ENCODE assay signal across 8 cellular contexts in the genomic region with DNA sequence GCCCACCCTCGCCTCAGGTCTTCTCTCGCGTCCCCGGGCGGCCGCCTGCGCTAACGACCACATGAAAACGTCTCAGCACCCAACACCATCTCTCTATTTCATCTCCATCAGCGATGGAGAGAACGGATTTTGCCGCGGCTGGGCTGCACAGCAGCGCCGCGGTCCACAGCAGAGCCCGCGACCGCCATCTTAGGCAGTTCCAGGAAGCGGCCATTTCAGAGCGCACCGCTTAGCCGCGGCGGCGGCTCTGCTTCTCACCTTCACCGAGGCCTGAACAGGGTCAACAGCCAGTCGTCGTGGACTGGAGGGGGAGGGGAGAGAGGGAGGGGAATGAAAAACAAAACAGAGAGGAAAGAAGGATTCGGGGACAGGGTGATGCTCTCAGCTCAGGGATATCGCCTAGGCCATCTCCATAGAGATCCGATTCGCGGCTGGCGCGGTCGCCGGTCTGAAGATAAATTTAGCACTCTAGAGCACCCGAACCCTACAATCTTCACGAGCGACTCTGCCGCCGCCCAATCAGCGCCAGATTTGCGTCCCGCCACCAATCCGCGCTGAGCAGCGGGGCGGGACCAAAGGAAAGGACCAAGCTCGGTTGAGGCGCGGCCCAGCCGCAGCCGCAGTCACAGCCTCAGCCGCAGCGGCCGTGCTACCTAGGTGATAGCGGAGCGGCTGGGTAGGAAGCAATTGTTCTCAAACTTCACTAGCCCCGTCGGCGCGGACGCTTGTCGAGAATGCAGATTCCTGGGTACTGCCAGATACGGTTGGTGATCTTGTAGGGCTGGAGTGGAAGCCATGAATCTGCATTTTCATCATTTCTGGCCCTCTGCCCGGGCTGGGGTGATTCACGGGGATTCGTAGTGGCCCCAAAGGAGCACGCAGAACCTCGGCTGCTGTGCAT. TPM values are rescaled to one million over a fixed set of nuclear protein-coding genes. Genes with fewer than 3 reads are reported as not detected.
DNase-seq lines count a peak whose midpoint lies in the region; ATAC-seq and TF ChIP-seq lines count a peak whose summit lies in the region.

A gene (minus strand): TSS at position 450 of the 901 bp plus-strand sequence. CDS start 3,108 bp downstream, outside the sequence.

- H3K4me3 Mint-ChIP-seq in activated T-helper 2 cell treated with anti-CD3 and anti-CD28 coated beads, Interferon-gamma antibody, Interleukin-2, Interleukin-4, amounts not matched to agents 10 μg/mL and 5 μg/mL and 100 μg/mL, durations not matched to agents 14 hours and 24 hours and 36 hours (ENCODE audit: low read depth), result peak within 1 kb of the TSS; percentile 100
- peak within 1 kb of the TSS; percentile 99 for H3K4me3 Mint-ChIP-seq in natural killer cell

- H3K4me1 ChIP-seq in RWPE2 (ENCODE audit: insufficient read depth, poor library complexity, severe bottlenecking), result peaks cover 16% of the 10 kb centered on the region

- DNase-seq in EL (peak; percentile 98), H4 (ENCODE audit: low spot score) (peak; percentile 99), LoVo (ENCODE audit: low spot score) (peak; percentile 97), RWPE2 (ENCODE audit: low spot score) (peak; percentile 93), fibroblast of mammary gland (ENCODE audit: low read depth) (peak; percentile 96), natural killer cell (peak; percentile 97)
- peak; percentile 96 for DNase-seq in activated T-helper 2 cell treated with anti-CD3 and anti-CD28 coated beads, Interferon-gamma antibody, Interleukin-2, Interleukin-4, amounts not matched to agents 10 μg/mL and 5 μg/mL and 100 μg/mL, durations not matched to agents 14 hours and 24 hours and 36 hours (ENCODE audit: low spot score)
- DNase-seq in stimulated activated naive CD4-positive, alpha-beta T cell treated with Interleukin-2 at 50 U/mL for 16 hours (lab: John Stamatoyannopoulos, UW), result peak; percentile 95

- no peaks in the 10 kb centered on the region for H3K9me3 ChIP-seq in RWPE2 (ENCODE audit: severe bottlenecking)

- TF ChIP-seq CTCF in RWPE2 (IDR thresholded peaks at IDR 0.05; ENCODE audit: poor library complexity, severe bottlenecking) (no peak), fibroblast of mammary gland (conservative IDR thresholded peaks at IDR 0.05; ENCODE audit: control insufficient read depth, insufficient read depth, low read depth, low read length) (no peak), natural killer cell (IDR thresholded peaks at IDR 0.05) (no peak)

- H3K4me3 ChIP-seq in RWPE2 (ENCODE audit: severe bottlenecking) (peak within 1 kb of the TSS; percentile 51), fibroblast of mammary gland (ENCODE audit: control insufficient read depth, low read depth, low read length) (peak within 1 kb of the TSS; percentile 89)

- peaks cover 39% of the 10 kb centered on the region for H3K36me3 Mint-ChIP-seq in activated T-helper 2 cell treated with anti-CD3 and anti-CD28 coated beads, Interferon-gamma antibody, Interleukin-2, Interleukin-4, amounts not matched to agents 10 μg/mL and 5 μg/mL and 100 μg/mL, durations not matched to agents 14 hours and 24 hours and 36 hours (ENCODE audit: low read depth)
- peaks cover 15% of the 10 kb centered on the region for H3K36me3 Mint-ChIP-seq in natural killer cell

- H3K9me3 Mint-ChIP-seq in activated T-helper 2 cell treated with anti-CD3 and anti-CD28 coated beads, Interferon-gamma antibody, Interleukin-2, Interleukin-4, amounts not matched to agents 10 μg/mL and 5 μg/mL and 100 μg/mL, durations not matched to agents 14 hours and 24 hours and 36 hours, result no peaks in the 10 kb centered on the region
- no peaks in the 10 kb centered on the region for H3K9me3 Mint-ChIP-seq in natural killer cell

- peak within 1 kb of the TSS; percentile 91 for H3K27ac ChIP-seq in RWPE2 (ENCODE audit: poor library complexity, severe bottlenecking)

- H3K27ac Mint-ChIP-seq in activated T-helper 2 cell treated with anti-CD3 and anti-CD28 coated beads, Interferon-gamma antibody, Interleukin-2, Interleukin-4, amounts not matched to agents 10 μg/mL and 5 μg/mL and 100 μg/mL, durations not matched to agents 14 hours and 24 hours and 36 hours, result peak within 1 kb of the TSS; percentile 100
- H3K27ac Mint-ChIP-seq in natural killer cell, result peak within 1 kb of the TSS; percentile 98 to 100

- H3K27me3 Mint-ChIP-seq in activated T-helper 2 cell treated with anti-CD3 and anti-CD28 coated beads, Interferon-gamma antibody, Interleukin-2, Interleukin-4, amounts not matched to agents 10 μg/mL and 5 μg/mL and 100 μg/mL, durations not matched to agents 14 hours and 24 hours and 36 hours (ENCODE audit: low read depth), result no peaks in the 10 kb centered on the region
- H3K27me3 Mint-ChIP-seq in natural killer cell (ENCODE audit: low read depth in 2 of 2), result no peaks in the 10 kb centered on the region

- H3K4me1 Mint-ChIP-seq in activated T-helper 2 cell treated with anti-CD3 and anti-CD28 coated beads, Interferon-gamma antibody, Interleukin-2, Interleukin-4, amounts not matched to agents 10 μg/mL and 5 μg/mL and 100 μg/mL, durations not matched to agents 14 hours and 24 hours and 36 hours (ENCODE audit: low read depth), result peaks cover 36% of the 10 kb centered on the region
- H3K4me1 Mint-ChIP-seq in natural killer cell, result peaks cover 37 to 47% of the 10 kb centered on the region in 2 donors

- ATAC-seq in RWPE2 (ENCODE audit: low read depth), result peak; percentile 93
- peak; percentile 89 to 95 (median 89) for ATAC-seq in natural killer cell

- peaks cover 42% of the 10 kb centered on the region for H3K36me3 ChIP-seq in RWPE2 (ENCODE audit: low read depth)

- no peaks in the 10 kb centered on the region for H3K27me3 ChIP-seq in RWPE2 (ENCODE audit: insufficient read depth, poor library complexity, severe bottlenecking)

- intact Hi-C loops in activated T-helper 2 cell treated with anti-CD3 and anti-CD28 coated beads, Interferon-gamma antibody, Interleukin-2, Interleukin-4, amounts not matched to agents 10 μg/mL and 5 μg/mL and 100 μg/mL, durations not matched to agents 14 hours and 24 hours and 36 hours (cut with micrococcal nuclease), result loop anchor here (1.0 to 2.0 kb wide), 4 partner anchors 10 to 985 kb away; a partner anchor contains a TSS
- intact Hi-C loops in natural killer cell (cut with micrococcal nuclease), result loop anchor here (1.0 to 5.0 kb wide), 3 partner anchors 50 to 984 kb away; a partner anchor contains a TSS

RNA-seq across cellular contexts. Expression of the gene that starts here (rescaled TPM):
- total RNA-seq in H4 (2014; rRNA removed; shearing (Covaris generic)), result 43.5 and 48.1 TPM in 2 replicates
- total RNA-seq in activated T-helper 2 cell treated with anti-CD3 and anti-CD28 coated beads, Interferon-gamma antibody, Interleukin-2, Interleukin-4, amounts not matched to agents 10 μg/mL and 5 μg/mL and 100 μg/mL, durations not matched to agents 14 hours and 24 hours and 36 hours, result 39.2 and 40.3 TPM in 2 replicates
- 10 to 100 TPM; 40.0 to 61.3 (median 53.9) TPM for total RNA-seq in natural killer cell

Comparison
In these comparisons a context has a peak if more than half of its experiments do, and no peak if none do; other contexts are left out.
1. Peak in every context shown above with its lines: DNase-seq, ATAC-seq, H3K4me3 ChIP-seq and H3K27ac ChIP-seq.